ENCODE assay signal across 16 cellular contexts in the genomic region with DNA sequence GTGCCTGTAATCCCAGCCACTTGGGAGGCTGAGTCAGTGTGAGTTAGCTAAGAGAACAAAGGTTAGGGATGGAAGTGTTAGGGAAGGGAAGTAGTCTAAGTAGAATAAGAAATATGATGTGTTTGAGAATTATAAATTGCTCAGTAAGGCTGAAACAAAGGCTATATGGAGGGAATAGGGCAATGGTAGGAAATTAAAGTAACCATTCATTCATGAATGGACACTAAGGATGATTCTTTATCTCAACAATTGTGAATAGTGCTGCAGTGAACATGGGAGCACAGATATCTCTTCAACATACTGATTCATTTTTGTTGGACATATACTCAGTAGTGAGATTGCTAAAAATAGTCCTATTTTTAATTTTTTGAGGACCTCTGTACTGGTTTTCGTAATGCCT. TPM values are rescaled to one million over a fixed set of nuclear protein-coding genes. Genes with fewer than 3 reads are reported as not detected.
DNase-seq lines count a peak whose midpoint lies in the region; ATAC-seq and TF ChIP-seq lines count a peak whose summit lies in the region.
"Had no signal": no experiment of that assay in that cellular context is flagged by ENCODE, and none has a peak within 500 bp of the region (broad histone marks: within the 10 kb centered on the region; RNA-seq: fewer than 3 reads in every experiment).

No MANE protein-coding gene starts in this region.

- H3K4me1 ChIP-seq in GM23338 (ENCODE audit: insufficient read depth): peaks cover 7% of the 10 kb centered on the region

- no peak overlapping the region for H3K27ac Mint-ChIP-seq in GM23338
- H3K27ac Mint-ChIP-seq in dendritic cell treated with granulocyte-macrophage colony-stimulating factor and Interleukin-4, amounts not matched to agents 40 ng/mL and 50 ng/mL, for 4 days: peak overlapping the region; percentile 81
- H3K27ac Mint-ChIP-seq: CD8-positive, alpha-beta T cell had no signal

- DNase-seq in COLO829 (ENCODE audit: low spot score) (peak; percentile 54), GM23338 (ENCODE audit: low spot score) (no peak), NCI-H524 (lab: John Stamatoyannopoulos, UW) (no peak), NCI-H1417 (lab: John Stamatoyannopoulos, UW) (no peak), NCI-H446 (lab: John Stamatoyannopoulos, UW) (no peak)
- DNase-seq: C1 segment of cervical spinal cord; CD4-positive, CD25-positive, alpha-beta regulatory T cell; CD8-positive, alpha-beta T cell; DMS 273 treated with DMSO at 0.1 percent for 48 hours; DMS79; EL; GDM1; H7; HCEC 1CT had no signal

- peaks cover under 1% of the 10 kb centered on the region for H3K79me2 ChIP-seq in GM23338 (replicated peaks; ENCODE audit: insufficient read depth)

- TF ChIP-seq CTCF in GM23338 (conservative IDR thresholded peaks at IDR 0.05; ENCODE audit: low read depth in 2 of 2): no peak

- no peak overlapping the region for H3K4me3 ChIP-seq in GM23338
- H3K4me3 ChIP-seq: GM12878 had no signal

- H3K4me3 Mint-ChIP-seq in GM23338: no peak overlapping the region
- no peak overlapping the region for H3K4me3 Mint-ChIP-seq in dendritic cell treated with granulocyte-macrophage colony-stimulating factor and Interleukin-4, amounts not matched to agents 40 ng/mL and 50 ng/mL, for 4 days
- H3K4me3 Mint-ChIP-seq: CD8-positive, alpha-beta T cell had no signal

- 0 out of 2 replicates have a peak, but pooled peaks cover 7% of the 10 kb centered on the region for H3K9me2 ChIP-seq in GM23338 (ENCODE audit: insufficient read depth)

- peaks cover 3% of the 10 kb centered on the region; the same call in 1 of the 3 replicates for H3K9me3 Mint-ChIP-seq in GM23338
- peaks cover 16% of the 10 kb centered on the region for H3K9me3 Mint-ChIP-seq in dendritic cell treated with granulocyte-macrophage colony-stimulating factor and Interleukin-4, amounts not matched to agents 40 ng/mL and 50 ng/mL, for 4 days

- intact Hi-C loops in dendritic cell treated with granulocyte-macrophage colony-stimulating factor and Interleukin-4, amounts not matched to agents 40 ng/mL and 50 ng/mL, for 4 days (cut with micrococcal nuclease): no loop called here

- no peaks in the 10 kb centered on the region for H4K20me1 ChIP-seq in GM23338 (replicated peaks; ENCODE audit: insufficient read depth)

- H2AFZ ChIP-seq in GM23338: 0 out of 2 replicates have a peak overlapping the region, but pooled peaks have one; percentile 56

- H3K27me3 Mint-ChIP-seq in GM23338 (ENCODE audit: insufficient read depth, low read depth, poor library complexity): peaks cover 6% of the 10 kb centered on the region
- H3K27me3 Mint-ChIP-seq in dendritic cell treated with granulocyte-macrophage colony-stimulating factor and Interleukin-4, amounts not matched to agents 40 ng/mL and 50 ng/mL, for 4 days: no peaks in the 10 kb centered on the region

- H3K4me2 ChIP-seq in GM23338: no peak overlapping the region

- ATAC-seq in GM23338: no peak
- ATAC-seq: CD8-positive, alpha-beta T cell; GM12878 had no signal

- H3K36me3 Mint-ChIP-seq in GM23338 (ENCODE audit: low read depth): no peaks in the 10 kb centered on the region
- H3K36me3 Mint-ChIP-seq in dendritic cell treated with granulocyte-macrophage colony-stimulating factor and Interleukin-4, amounts not matched to agents 40 ng/mL and 50 ng/mL, for 4 days (ENCODE audit: low read depth): peaks cover 36% of the 10 kb centered on the region
- H3K36me3 Mint-ChIP-seq: CD4-positive, CD25-positive, alpha-beta regulatory T cell had no signal

- H3K27me3 ChIP-seq in GM23338 (ENCODE audit: insufficient read depth): no peaks in the 10 kb centered on the region

- no peaks in the 10 kb centered on the region for H3K36me3 ChIP-seq in GM23338 (ENCODE audit: insufficient read depth)

- H3F3A ChIP-seq in GM23338 (replicated peaks; ENCODE audit: low read depth): 0 out of 2 replicates have a peak, but pooled peaks cover 3% of the 10 kb centered on the region

- H3K4me1 Mint-ChIP-seq in GM23338: peaks cover 6% of the 10 kb centered on the region; the same call in 2 of the 3 replicates
- peaks cover 56% of the 10 kb centered on the region for H3K4me1 Mint-ChIP-seq in dendritic cell treated with granulocyte-macrophage colony-stimulating factor and Interleukin-4, amounts not matched to agents 40 ng/mL and 50 ng/mL, for 4 days (ENCODE audit: low read depth)

- no peak overlapping the region for H3K27ac ChIP-seq in GM23338 (ENCODE audit: low read depth)

TF ChIP-seq in GM23338, 12 proteins besides CTCF, POLR2A, EP300 and RAD21 (continues in another document):
- TF ChIP-seq, protein P1, sequence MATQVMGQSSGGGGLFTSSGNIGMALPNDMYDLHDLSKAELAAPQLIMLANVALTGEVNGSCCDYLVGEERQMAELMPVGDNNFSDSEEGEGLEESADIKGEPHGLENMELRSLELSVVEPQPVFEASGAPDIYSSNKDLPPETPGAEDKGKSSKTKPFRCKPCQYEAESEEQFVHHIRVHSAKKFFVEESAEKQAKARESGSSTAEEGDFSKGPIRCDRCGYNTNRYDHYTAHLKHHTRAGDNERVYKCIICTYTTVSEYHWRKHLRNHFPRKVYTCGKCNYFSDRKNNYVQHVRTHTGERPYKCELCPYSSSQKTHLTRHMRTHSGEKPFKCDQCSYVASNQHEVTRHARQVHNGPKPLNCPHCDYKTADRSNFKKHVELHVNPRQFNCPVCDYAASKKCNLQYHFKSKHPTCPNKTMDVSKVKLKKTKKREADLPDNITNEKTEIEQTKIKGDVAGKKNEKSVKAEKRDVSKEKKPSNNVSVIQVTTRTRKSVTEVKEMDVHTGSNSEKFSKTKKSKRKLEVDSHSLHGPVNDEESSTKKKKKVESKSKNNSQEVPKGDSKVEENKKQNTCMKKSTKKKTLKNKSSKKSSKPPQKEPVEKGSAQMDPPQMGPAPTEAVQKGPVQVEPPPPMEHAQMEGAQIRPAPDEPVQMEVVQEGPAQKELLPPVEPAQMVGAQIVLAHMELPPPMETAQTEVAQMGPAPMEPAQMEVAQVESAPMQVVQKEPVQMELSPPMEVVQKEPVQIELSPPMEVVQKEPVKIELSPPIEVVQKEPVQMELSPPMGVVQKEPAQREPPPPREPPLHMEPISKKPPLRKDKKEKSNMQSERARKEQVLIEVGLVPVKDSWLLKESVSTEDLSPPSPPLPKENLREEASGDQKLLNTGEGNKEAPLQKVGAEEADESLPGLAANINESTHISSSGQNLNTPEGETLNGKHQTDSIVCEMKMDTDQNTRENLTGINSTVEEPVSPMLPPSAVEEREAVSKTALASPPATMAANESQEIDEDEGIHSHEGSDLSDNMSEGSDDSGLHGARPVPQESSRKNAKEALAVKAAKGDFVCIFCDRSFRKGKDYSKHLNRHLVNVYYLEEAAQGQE (IDR thresholded peaks at IDR 0.05; ENCODE audit: unreplicated experiment): no peak
- TF ChIP-seq JUNB (IDR thresholded peaks at IDR 0.05; ENCODE audit: unreplicated experiment) (no peak), EZH2 (IDR thresholded peaks at IDR 0.05; ENCODE audit: low read depth, unreplicated experiment) (no peak), CREB1 (CRISPR knock-in tag; IDR thresholded peaks at IDR 0.05; ENCODE audit: low read depth) (no peak)

RNA-seq across cellular contexts. Expression of a gene that starts 4.0 kb away (rescaled TPM):
- total RNA-seq in GM23338 (2014; rRNA removed; shearing (Covaris generic)): 15.3 and 20.8 TPM in 2 replicates
- polyA plus RNA-seq in GM23338 (2016; fragmentation: Nextera tagmentation; extraction: Ambion mirVana): 8.1 TPM in 2 replicates
